In genomic region chr7:143002856-143003255, GRCh38 we compare ENCODE assay signal across 10 cellular contexts. TPM values are rescaled to one million over a fixed set of nuclear protein-coding genes. Genes with fewer than 3 reads are reported as not detected.
DNase-seq lines count a peak whose midpoint lies in the region; TF ChIP-seq lines count a peak whose summit lies in the region.
"Had no signal": no experiment of that assay in that cellular context is flagged by ENCODE, and none has a peak within 500 bp of the region (broad histone marks: within the 10 kb centered on the region; RNA-seq: fewer than 3 reads in every experiment).

No MANE protein-coding gene starts in this region.

- H3F3A ChIP-seq in neural progenitor cell (ENCODE audit: low read depth), result no peaks in the 10 kb centered on the region

- peaks cover 3 to 5% of the 10 kb centered on the region in 2 donors for H3K27me3 Mint-ChIP-seq in CD4-positive, alpha-beta memory T cell
- peaks cover 20% of the 10 kb centered on the region for H3K27me3 Mint-ChIP-seq in chondrocyte (ENCODE audit: low read depth)
- no peaks in the 10 kb centered on the region for H3K27me3 Mint-ChIP-seq in neural progenitor cell (ENCODE audit: insufficient read depth, low read depth)

- H3K9me3 Mint-ChIP-seq in CD4-positive, alpha-beta memory T cell, result peaks cover 0 to 2% (median 0%) of the 10 kb centered on the region in 8 donors
- H3K9me3 Mint-ChIP-seq in chondrocyte (ENCODE audit: low read depth) (no peaks in the 10 kb centered on the region), neural progenitor cell (peaks cover 3% of the 10 kb centered on the region)

- no peaks in the 10 kb centered on the region for H3K27me3 ChIP-seq in CD4-positive, alpha-beta memory T cell (ENCODE audit: insufficient read depth, low read length)
- H3K27me3 ChIP-seq in neural progenitor cell, result no peaks in the 10 kb centered on the region
- H3K27me3 ChIP-seq: adrenal gland had no signal

- peaks cover 0 to 2% of the 10 kb centered on the region in 2 donors for H3K36me3 Mint-ChIP-seq in CD4-positive, alpha-beta memory T cell
- H3K36me3 Mint-ChIP-seq in chondrocyte (ENCODE audit: low read depth), result no peaks in the 10 kb centered on the region
- no peaks in the 10 kb centered on the region for H3K36me3 Mint-ChIP-seq in neural progenitor cell

- peak overlapping the region; percentile 96 for H2AFZ ChIP-seq in neural progenitor cell (replicated peaks)

- H3K79me2 ChIP-seq in neural progenitor cell (ENCODE audit: low read depth), result no peaks in the 10 kb centered on the region

- no peak for DNase-seq in CD4-positive, alpha-beta memory T cell
- DNase-seq in LNCaP clone FGC (ENCODE audit: low read depth) (peak; percentile 92), chondrocyte (ENCODE audit: low spot score) (no peak), neural progenitor cell (ENCODE audit: low spot score) (no peak), EL (no peak), hippocampal formation (lab: John Stamatoyannopoulos, UW) (no peak), occipital lobe (lab: John Stamatoyannopoulos, UW) (no peak)
- no peak for DNase-seq in stimulated activated naive CD4-positive, alpha-beta T cell treated with Interleukin-2 at 50 U/mL for 16 hours (lab: John Stamatoyannopoulos, UW)

- H3K36me3 ChIP-seq in CD4-positive, alpha-beta memory T cell (ENCODE audit: insufficient read depth, low read length), result no peaks in the 10 kb centered on the region
- no peaks in the 10 kb centered on the region for H3K36me3 ChIP-seq in neural progenitor cell
- H3K36me3 ChIP-seq: adrenal gland had no signal

- H3K27ac Mint-ChIP-seq in CD4-positive, alpha-beta memory T cell, result peak overlapping the region in 1 of 7 donors; percentile 77
- H3K27ac Mint-ChIP-seq in chondrocyte (ENCODE audit: unreplicated experiment) (no peak overlapping the region), neural progenitor cell (no peak overlapping the region)

- H3K4me2 ChIP-seq in neural progenitor cell, result no peak overlapping the region

- H3K9ac ChIP-seq in neural progenitor cell, result no peak overlapping the region

- no peaks in the 10 kb centered on the region for H3K9me3 ChIP-seq in CD4-positive, alpha-beta memory T cell (ENCODE audit: control insufficient read depth in 1 of 2, low read length in 2 of 2)
- no peaks in the 10 kb centered on the region for H3K9me3 ChIP-seq in neural progenitor cell (ENCODE audit: low read depth)
- H3K9me3 ChIP-seq: adrenal gland had no signal

- peak overlapping the region; percentile 13 to 43 for H3K4me3 ChIP-seq in CD4-positive, alpha-beta memory T cell (ENCODE audit: low read length in 2 of 2)
- H3K4me3 ChIP-seq in LNCaP clone FGC (ENCODE audit: low read depth, low read length) (peak overlapping the region; percentile 48), neural progenitor cell (no peak overlapping the region)

- CTCF ChIA-PET in CD4-positive, alpha-beta memory T cell (lab: Charles Lee; ENCODE audit: partially characterized antibody), result interaction anchor here (0.7 to 14.1 kb wide), 39 partner anchors 8 to 1026 kb away, joined by 3 to 291 read pairs (median 4); partner anchors contain the start of genes EPHB6 and TAS2R40

- POLR2A ChIA-PET in CD4-positive, alpha-beta memory T cell (lab: Charles Lee; ENCODE audit: partially characterized antibody), result interaction anchor here (0.8 to 2.0 kb wide), 4 partner anchors 144 to 682 kb away, joined by 3 to 13 read pairs (median 4); no protein-coding TSS in a partner anchor

- TF ChIP-seq CTCF in LNCaP clone FGC (IDR thresholded peaks at IDR 0.05; ENCODE audit: control insufficient read depth, extremely low read depth, insufficient read depth) (no peak), chondrocyte (IDR thresholded peaks at IDR 0.05) (no peak), neural progenitor cell (IDR thresholded peaks at IDR 0.05) (no peak)

- peaks cover 6 to 12% (median 8%) of the 10 kb centered on the region in 4 donors for H3K4me1 Mint-ChIP-seq in CD4-positive, alpha-beta memory T cell
- H3K4me1 Mint-ChIP-seq in chondrocyte (ENCODE audit: low read depth), result peaks cover 8% of the 10 kb centered on the region
- no peaks in the 10 kb centered on the region for H3K4me1 Mint-ChIP-seq in neural progenitor cell

- intact Hi-C loops in CD4-positive, alpha-beta memory T cell (cut with micrococcal nuclease), result loop anchor here (1.0 to 5.0 kb wide), 11 partner anchors 149 to 1028 kb away; no protein-coding TSS in a partner anchor

- H3K27ac ChIP-seq in CD4-positive, alpha-beta memory T cell (ENCODE audit: low read depth, low read length), result no peak overlapping the region
- H3K27ac ChIP-seq in neural progenitor cell, result no peak overlapping the region
- H3K27ac ChIP-seq: adrenal gland had no signal

- peak overlapping the region; percentile 81 to 92 (median 88) for H3K4me3 Mint-ChIP-seq in CD4-positive, alpha-beta memory T cell
- peak overlapping the region; percentile 63 for H3K4me3 Mint-ChIP-seq in chondrocyte (ENCODE audit: unreplicated experiment)
- no peak overlapping the region for H3K4me3 Mint-ChIP-seq in neural progenitor cell

- peaks cover 8% of the 10 kb centered on the region for H3K4me1 ChIP-seq in CD4-positive, alpha-beta memory T cell (ENCODE audit: insufficient read depth, low read length)
- H3K4me1 ChIP-seq in neural progenitor cell, result no peaks in the 10 kb centered on the region
- H3K4me1 ChIP-seq: adrenal gland had no signal

- H4K20me1 ChIP-seq in neural progenitor cell (ENCODE audit: low read depth), result no peaks in the 10 kb centered on the region

RNA-seq across cellular contexts. Expression of gene OR9A2, which starts 24.1 kb away (rescaled TPM):
- total RNA-seq in CD4-positive, alpha-beta memory T cell, result not detected
- not detected for polyA plus RNA-seq in CD4-positive, alpha-beta memory T cell
- not detected in 3 replicates for total RNA-seq in chondrocyte
- total RNA-seq in neural progenitor cell (ENCODE audit: low replicate concordance), result not detected in 2 replicates
- total RNA-seq in occipital lobe, result 1.1 TPM
- total RNA-seq: adrenal gland had no signal
- polyA plus RNA-seq: adrenal gland, urinary bladder had no signal

RNA-seq across cellular contexts. Expression of gene KEL, which starts 40.7 kb away (rescaled TPM):
- total RNA-seq in CD4-positive, alpha-beta memory T cell, result under 1 TPM; 0.20 to 0.61 TPM
- not detected for polyA plus RNA-seq in CD4-positive, alpha-beta memory T cell
- 0.40 to 0.79 TPM (median 0.44 TPM) in 3 replicates for total RNA-seq in chondrocyte
- total RNA-seq in neural progenitor cell (ENCODE audit: low replicate concordance), result 2.0 TPM in 1 of 2 replicates, not detected in the other
- 3.0 TPM for total RNA-seq in occipital lobe

RNA-seq across cellular contexts. Expression of gene OR6V1, which starts 49.3 kb away (rescaled TPM):
- not detected for total RNA-seq in CD4-positive, alpha-beta memory T cell
- polyA plus RNA-seq in CD4-positive, alpha-beta memory T cell, result not detected
- total RNA-seq in chondrocyte (not detected in 3 replicates), neural progenitor cell (ENCODE audit: low replicate concordance) (not detected in 2 replicates), occipital lobe (not detected)
- total RNA-seq: adrenal gland, urinary bladder had no signal
- polyA plus RNA-seq: adrenal gland, urinary bladder had no signal
